In genomic region chr5:179698935-179699639, GRCh38 we compare ENCODE assay signal across 8 cellular contexts. TPM values are rescaled to one million over a fixed set of nuclear protein-coding genes. Genes with fewer than 3 reads are reported as not detected.
A peak's percentile ranks its signal among the peaks of the same experiment; 100 is the strongest.
DNase-seq lines count a peak whose midpoint lies in the region; ATAC-seq and TF ChIP-seq lines count a peak whose summit lies in the region.

CANX (plus strand) TSS chr5:179698967; CDS start chr5:179705682, 6,715 bp downstream.

- H3K9ac ChIP-seq in smooth muscle cell (ENCODE audit: low read depth), result peak within 1 kb of the TSS; percentile 96

- H3K27me3 ChIP-seq in smooth muscle cell (ENCODE audit: low read depth), result no peaks in the 10 kb centered on the region

- peaks cover 13% of the 10 kb centered on the region for H3K4me1 ChIP-seq in smooth muscle cell (ENCODE audit: low read depth)

- H4K20me1 ChIP-seq in smooth muscle cell (ENCODE audit: low read depth), result peaks cover 47% of the 10 kb centered on the region

- ATAC-seq in HG03139 (IDR thresholded peaks at IDR 0.05; ENCODE audit: unreplicated experiment), result no peak

- peak within 1 kb of the TSS; percentile 94 for H2AFZ ChIP-seq in smooth muscle cell (ENCODE audit: low read depth)

- DNase-seq in DMS53 (lab: John Stamatoyannopoulos, UW), result peak; percentile 76
- DNase-seq in DMS53 treated with DMSO at 0.1 percent for 48 hours (lab: John Stamatoyannopoulos, UW; ENCODE audit: unreplicated experiment), result no peak
- peak; percentile 50 for DNase-seq in HT-29 (ENCODE audit: low spot score)
- no peak for DNase-seq in astrocyte of the cerebellum (ENCODE audit: low read depth)
- no peak for DNase-seq in smooth muscle cell (lab: John Stamatoyannopoulos, UW; ENCODE audit: unreplicated experiment)
- no peak for DNase-seq in amniotic stem cell (lab: John Stamatoyannopoulos, UW)

- H3F3A ChIP-seq in smooth muscle cell (ENCODE audit: low read depth), result no peaks in the 10 kb centered on the region

- TF ChIP-seq CTCF in astrocyte of the cerebellum (IDR thresholded peaks at IDR 0.05; ENCODE audit: low read depth, low read length, missing control alignments) (no peak), smooth muscle cell (IDR thresholded peaks at IDR 0.05; ENCODE audit: borderline replicate concordance, insufficient read depth, poor library complexity, severe bottlenecking) (no peak)

- H3K9me3 ChIP-seq in iPS-18c (ENCODE audit: control insufficient read depth, insufficient read depth, low read length), result no peaks in the 10 kb centered on the region
- no peaks in the 10 kb centered on the region for H3K9me3 ChIP-seq in smooth muscle cell (replicated peaks; ENCODE audit: low read depth)

- H3K4me3 ChIP-seq in astrocyte of the cerebellum (ENCODE audit: low read depth, low read length), result peak within 1 kb of the TSS; percentile 76
- H3K4me3 ChIP-seq in iPS-18c (ENCODE audit: insufficient read depth, low read depth, low read length), result peak within 1 kb of the TSS; percentile 91
- H3K4me3 ChIP-seq in smooth muscle cell, result peak within 1 kb of the TSS; percentile 85

- H3K27ac ChIP-seq in smooth muscle cell (ENCODE audit: low read depth), result peak within 1 kb of the TSS; percentile 96

- H3K4me2 ChIP-seq in smooth muscle cell, result peak within 1 kb of the TSS; percentile 90

- in situ Hi-C loops in astrocyte of the cerebellum (cut with HindIII; ENCODE audit: low sequenced_read_pairs), result no loop called here

- WGBS in smooth muscle cell (ENCODE audit: low lambda C conversion rate), result under 1% methylated on average over 34 of the region's 59 CpGs

- peaks cover 58% of the 10 kb centered on the region for H3K79me2 ChIP-seq in smooth muscle cell (ENCODE audit: low read depth)

- H3K36me3 ChIP-seq in smooth muscle cell (ENCODE audit: low read depth), result no peaks in the 10 kb centered on the region

RNA-seq across cellular contexts. Expression of gene CANX, which starts in this region (rescaled TPM):
- total RNA-seq in HT-29 (2014; rRNA removed; shearing (Covaris generic)), result 239 and 260 TPM in 2 replicates
- 513 and 566 TPM in 2 replicates for total RNA-seq in smooth muscle cell
- 242 and 274 TPM in 2 replicates for polyA plus RNA-seq in smooth muscle cell

Comparison
In these comparisons a context has a peak if more than half of its experiments do, and no peak if none do; other contexts are left out.
1. DNase-seq: peak in DMS53 (single experiment) and HT-29 (single experiment); none in DMS53 treated with DMSO at 0.1 percent for 48 hours (single experiment), astrocyte of the cerebellum (single experiment), smooth muscle cell (single experiment) and amniotic stem cell (single experiment).
2. Peak in every context shown above with its lines, with median percentiles within 50 percentile points of each other: H3K4me3 ChIP-seq.